ENCODE assay signal across 23 cellular contexts in the genomic region with DNA sequence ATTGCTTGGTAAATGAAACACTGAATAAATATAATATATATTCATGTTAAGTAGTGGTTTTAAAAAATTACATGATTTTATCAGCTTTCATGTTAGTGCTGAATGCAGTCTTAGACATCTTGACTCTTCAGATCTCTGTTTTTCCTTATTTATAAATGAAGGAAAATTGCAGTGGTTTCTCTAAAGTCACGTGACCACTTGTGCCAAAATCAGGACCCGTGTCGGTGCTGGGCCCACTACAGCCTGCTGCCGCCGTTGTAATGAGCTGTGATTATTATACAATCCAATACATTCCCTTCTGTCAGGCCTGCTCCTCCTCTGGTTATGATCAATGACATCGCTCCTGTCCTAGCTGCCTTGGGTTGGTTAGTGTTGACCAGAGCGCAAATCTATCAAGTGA.
DNase-seq lines count a peak whose midpoint lies in the region; ATAC-seq, FAIRE-seq and TF ChIP-seq lines count a peak whose summit lies in the region.
"Had no signal": no experiment of that assay in that cellular context is flagged by ENCODE, and none has a peak within 500 bp of the region (broad histone marks: within the 10 kb centered on the region; RNA-seq: fewer than 3 reads in every experiment).

No MANE protein-coding gene starts in this region.

- H3K4me1 ChIP-seq in cardiac muscle cell (ENCODE audit: low read depth) = peaks cover 20% of the 10 kb centered on the region
- no peaks in the 10 kb centered on the region for H3K4me1 ChIP-seq in GM23338 (ENCODE audit: insufficient read depth)
- H3K4me1 ChIP-seq: Caco-2 had no signal

- H3K27ac ChIP-seq in cardiac muscle cell (peak overlapping the region; percentile 75), GM23338 (ENCODE audit: low read depth) (no peak overlapping the region)
- H3K27ac ChIP-seq: BLaER1 treated with 17β-estradiol and CSF1 and Interleukin-3, amounts not matched to agents 10 nM and 100 nM; C4-2B had no signal

- no peak overlapping the region for H3K4me3 Mint-ChIP-seq in GM23338
- H3K4me3 Mint-ChIP-seq in central memory CD8-positive, alpha-beta T cell = no peak overlapping the region
- H3K4me3 Mint-ChIP-seq: B cell; CD4-positive, alpha-beta T cell; CD8-positive, alpha-beta T cell had no signal

- no peak overlapping the region for H3K4me2 ChIP-seq in GM23338
- H3K4me2 ChIP-seq: BLaER1 treated with 17β-estradiol and CSF1 and Interleukin-3, amounts not matched to agents 10 nM and 100 nM had no signal

- no peak for DNase-seq in cardiac muscle cell (ENCODE audit: low read depth in 1 of 2, low spot score in 1 of 2)
- DNase-seq in Right ventricle myocardium inferior (ENCODE audit: missing footprints) = no peak
- no peak for DNase-seq in GM18507 (ENCODE audit: extremely low spot score, insufficient read length, low read depth)
- DNase-seq in GM23338 (ENCODE audit: low spot score) = no peak
- no peak for DNase-seq in central memory CD8-positive, alpha-beta T cell (ENCODE audit: low spot score in 2 of 2)
- DNase-seq in SKM-1 (lab: John Stamatoyannopoulos, UW; ENCODE audit: unreplicated experiment) = no peak
- DNase-seq: 8988T; ACHN; Caco-2; Calu3; CD4-positive, alpha-beta T cell; CD8-positive, alpha-beta T cell; DMS79 treated with DMSO at 0.1 percent for 48 hours; GF-D8 had no signal

- H2AFZ ChIP-seq in GM23338 = 0 out of 2 replicates have a peak overlapping the region, but pooled peaks have one; percentile 80

- H3K27me3 Mint-ChIP-seq in GM23338 (ENCODE audit: insufficient read depth, low read depth, poor library complexity) = peaks cover 4% of the 10 kb centered on the region
- H3K27me3 Mint-ChIP-seq in central memory CD8-positive, alpha-beta T cell = no peaks in the 10 kb centered on the region
- H3K27me3 Mint-ChIP-seq: B cell; CD4-positive, alpha-beta T cell had no signal

- no peaks in the 10 kb centered on the region for H3K9me2 ChIP-seq in GM23338 (ENCODE audit: insufficient read depth)

- H3K4me3 ChIP-seq in cardiac muscle cell = no peak overlapping the region
- H3K4me3 ChIP-seq in GM23338 = no peak overlapping the region
- H3K4me3 ChIP-seq: BLaER1 treated with 17β-estradiol and CSF1 and Interleukin-3, amounts not matched to agents 10 nM and 100 nM had no signal

- no peaks in the 10 kb centered on the region for H4K20me1 ChIP-seq in GM23338 (replicated peaks; ENCODE audit: insufficient read depth)
- H4K20me1 ChIP-seq: BLaER1 treated with 17β-estradiol and CSF1 and Interleukin-3, amounts not matched to agents 10 nM and 100 nM had no signal

- H3K27me3 ChIP-seq in cardiac muscle cell = no peaks in the 10 kb centered on the region
- H3K27me3 ChIP-seq in GM23338 (ENCODE audit: insufficient read depth) = no peaks in the 10 kb centered on the region
- H3K27me3 ChIP-seq: BLaER1 treated with 17β-estradiol and CSF1 and Interleukin-3, amounts not matched to agents 10 nM and 100 nM had no signal

- peak; percentile 29 for FAIRE-seq in GM18507 (lab: Jason Lieb, UNC)
- FAIRE-seq: A204.1, D721Med, G401.6, GM19239 had no signal

- intact Hi-C loops in Right ventricle myocardium inferior (cut with DNase I) = no loop called here

- no peaks in the 10 kb centered on the region for H3K36me3 Mint-ChIP-seq in GM23338 (ENCODE audit: low read depth)
- H3K36me3 Mint-ChIP-seq in central memory CD8-positive, alpha-beta T cell (ENCODE audit: insufficient read depth) = peaks cover 2% of the 10 kb centered on the region
- H3K36me3 Mint-ChIP-seq: CD8-positive, alpha-beta T cell had no signal

- H3K79me2 ChIP-seq in GM23338 (replicated peaks; ENCODE audit: insufficient read depth) = no peaks in the 10 kb centered on the region

- H3K9me3 ChIP-seq in cardiac muscle cell (ENCODE audit: low read depth) = no peaks in the 10 kb centered on the region
- H3K9me3 ChIP-seq: BLaER1 treated with 17β-estradiol and CSF1 and Interleukin-3, amounts not matched to agents 10 nM and 100 nM; Caco-2 had no signal

- no peaks in the 10 kb centered on the region for H3F3A ChIP-seq in GM23338 (replicated peaks; ENCODE audit: low read depth)

- ATAC-seq in Right ventricle myocardium inferior (no peak), GM23338 (no peak), GM18858 (IDR thresholded peaks at IDR 0.05; ENCODE audit: unreplicated experiment) (no peak), HG03139 (IDR thresholded peaks at IDR 0.05; ENCODE audit: unreplicated experiment) (no peak)
- no peak for ATAC-seq in central memory CD8-positive, alpha-beta T cell (replicated peaks; ENCODE audit: extremely low read depth, poor library complexity, severe bottlenecking)
- ATAC-seq: CD8-positive, alpha-beta T cell had no signal

- H3K27ac Mint-ChIP-seq in GM23338 = peak overlapping the region; percentile 59; the same call in 1 of the 2 replicates
- H3K27ac Mint-ChIP-seq in central memory CD8-positive, alpha-beta T cell (ENCODE audit: low read depth) = peak overlapping the region; percentile 45
- H3K27ac Mint-ChIP-seq: B cell; CD4-positive, alpha-beta T cell; CD8-positive, alpha-beta T cell had no signal

- no peaks in the 10 kb centered on the region for H3K9me3 Mint-ChIP-seq in GM23338
- no peaks in the 10 kb centered on the region for H3K9me3 Mint-ChIP-seq in central memory CD8-positive, alpha-beta T cell
- H3K9me3 Mint-ChIP-seq: CD4-positive, alpha-beta T cell; CD8-positive, alpha-beta T cell had no signal

- H3K36me3 ChIP-seq in cardiac muscle cell (no peaks in the 10 kb centered on the region), GM23338 (ENCODE audit: insufficient read depth) (no peaks in the 10 kb centered on the region)
- H3K36me3 ChIP-seq: BLaER1 treated with 17β-estradiol and CSF1 and Interleukin-3, amounts not matched to agents 10 nM and 100 nM had no signal

- H3K4me1 Mint-ChIP-seq in GM23338 = peaks cover 7% of the 10 kb centered on the region
- peaks cover 14% of the 10 kb centered on the region for H3K4me1 Mint-ChIP-seq in central memory CD8-positive, alpha-beta T cell

- TF ChIP-seq CTCF in cardiac muscle cell (IDR thresholded peaks at IDR 0.05; ENCODE audit: low read depth, low read length) = no peak
- TF ChIP-seq CTCF in GM23338 (conservative IDR thresholded peaks at IDR 0.05; ENCODE audit: low read depth in 2 of 2) = no peak

TF ChIP-seq in GM23338, 12 proteins besides CTCF, POLR2A, EP300 and RAD21 (continues in another document):
- TF ChIP-seq ZNF331 (CRISPR knock-in tag; IDR thresholded peaks at IDR 0.05; ENCODE audit: low read depth) (no peak), POLR2AphosphoS5 (IDR thresholded peaks at IDR 0.05; ENCODE audit: low read depth) (no peak), NANOG (IDR thresholded peaks at IDR 0.05; ENCODE audit: borderline replicate concordance) (no peak), STAT1 (IDR thresholded peaks at IDR 0.05; ENCODE audit: unreplicated experiment) (no peak), CREB1 (CRISPR knock-in tag; IDR thresholded peaks at IDR 0.05; ENCODE audit: low read depth) (no peak), EZH2 (IDR thresholded peaks at IDR 0.05; ENCODE audit: low read depth, unreplicated experiment) (no peak), ZNF114 (CRISPR knock-in tag; IDR thresholded peaks at IDR 0.05) (no peak), JUNB (IDR thresholded peaks at IDR 0.05; ENCODE audit: unreplicated experiment) (no peak), EZH2phosphoT487 (IDR thresholded peaks at IDR 0.05; ENCODE audit: unreplicated experiment) (no peak)
- TF ChIP-seq, protein P1, sequence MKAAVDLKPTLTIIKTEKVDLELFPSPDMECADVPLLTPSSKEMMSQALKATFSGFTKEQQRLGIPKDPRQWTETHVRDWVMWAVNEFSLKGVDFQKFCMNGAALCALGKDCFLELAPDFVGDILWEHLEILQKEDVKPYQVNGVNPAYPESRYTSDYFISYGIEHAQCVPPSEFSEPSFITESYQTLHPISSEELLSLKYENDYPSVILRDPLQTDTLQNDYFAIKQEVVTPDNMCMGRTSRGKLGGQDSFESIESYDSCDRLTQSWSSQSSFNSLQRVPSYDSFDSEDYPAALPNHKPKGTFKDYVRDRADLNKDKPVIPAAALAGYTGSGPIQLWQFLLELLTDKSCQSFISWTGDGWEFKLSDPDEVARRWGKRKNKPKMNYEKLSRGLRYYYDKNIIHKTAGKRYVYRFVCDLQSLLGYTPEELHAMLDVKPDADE (IDR thresholded peaks at IDR 0.05) = no peak
- TF ChIP-seq, protein P2, sequence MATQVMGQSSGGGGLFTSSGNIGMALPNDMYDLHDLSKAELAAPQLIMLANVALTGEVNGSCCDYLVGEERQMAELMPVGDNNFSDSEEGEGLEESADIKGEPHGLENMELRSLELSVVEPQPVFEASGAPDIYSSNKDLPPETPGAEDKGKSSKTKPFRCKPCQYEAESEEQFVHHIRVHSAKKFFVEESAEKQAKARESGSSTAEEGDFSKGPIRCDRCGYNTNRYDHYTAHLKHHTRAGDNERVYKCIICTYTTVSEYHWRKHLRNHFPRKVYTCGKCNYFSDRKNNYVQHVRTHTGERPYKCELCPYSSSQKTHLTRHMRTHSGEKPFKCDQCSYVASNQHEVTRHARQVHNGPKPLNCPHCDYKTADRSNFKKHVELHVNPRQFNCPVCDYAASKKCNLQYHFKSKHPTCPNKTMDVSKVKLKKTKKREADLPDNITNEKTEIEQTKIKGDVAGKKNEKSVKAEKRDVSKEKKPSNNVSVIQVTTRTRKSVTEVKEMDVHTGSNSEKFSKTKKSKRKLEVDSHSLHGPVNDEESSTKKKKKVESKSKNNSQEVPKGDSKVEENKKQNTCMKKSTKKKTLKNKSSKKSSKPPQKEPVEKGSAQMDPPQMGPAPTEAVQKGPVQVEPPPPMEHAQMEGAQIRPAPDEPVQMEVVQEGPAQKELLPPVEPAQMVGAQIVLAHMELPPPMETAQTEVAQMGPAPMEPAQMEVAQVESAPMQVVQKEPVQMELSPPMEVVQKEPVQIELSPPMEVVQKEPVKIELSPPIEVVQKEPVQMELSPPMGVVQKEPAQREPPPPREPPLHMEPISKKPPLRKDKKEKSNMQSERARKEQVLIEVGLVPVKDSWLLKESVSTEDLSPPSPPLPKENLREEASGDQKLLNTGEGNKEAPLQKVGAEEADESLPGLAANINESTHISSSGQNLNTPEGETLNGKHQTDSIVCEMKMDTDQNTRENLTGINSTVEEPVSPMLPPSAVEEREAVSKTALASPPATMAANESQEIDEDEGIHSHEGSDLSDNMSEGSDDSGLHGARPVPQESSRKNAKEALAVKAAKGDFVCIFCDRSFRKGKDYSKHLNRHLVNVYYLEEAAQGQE (IDR thresholded peaks at IDR 0.05; ENCODE audit: unreplicated experiment) = no peak
